In genomic region chr6:31617010-31617409, GRCh38 we compare ENCODE assay signal across 1 cellular context.
TF ChIP-seq lines count a peak whose summit lies in the region.

No MANE protein-coding gene starts in this region.

TF ChIP-seq in GM12878, 131 proteins besides CTCF, POLR2A, EP300 and RAD21:
- TF ChIP-seq TCF12 (IDR thresholded peaks at IDR 0.05; ENCODE audit: low read depth, low read length), result 0 out of 2 replicates have a peak, but pooled peaks have one; percentile 13
- TF ChIP-seq IKZF1 (conservative IDR thresholded peaks at IDR 0.05), result peak; percentile 28; the same call in 1 of the 2 replicates
- no peak for TF ChIP-seq CHD4 (IDR thresholded peaks at IDR 0.05)
- peak; percentile 74 for TF ChIP-seq RUNX3 (IDR thresholded peaks at IDR 0.05; ENCODE audit: low read length)
- peak; percentile 14 for TF ChIP-seq PBX3 (IDR thresholded peaks at IDR 0.05; ENCODE audit: insufficient replicate concordance, low read depth, low read length)
- TF ChIP-seq ZNF687 (IDR thresholded peaks at IDR 0.05), result no peak
- no peak for TF ChIP-seq NR2C1 (IDR thresholded peaks at IDR 0.05)
- no peak for TF ChIP-seq SREBF2 (IDR thresholded peaks at IDR 0.05; ENCODE audit: low read length)
- TF ChIP-seq NR2F1 (conservative IDR thresholded peaks at IDR 0.05), result no peak
- TF ChIP-seq HDGF (IDR thresholded peaks at IDR 0.05), result no peak
- TF ChIP-seq LARP7 (IDR thresholded peaks at IDR 0.05), result no peak
- no peak for TF ChIP-seq KAT2A (conservative IDR thresholded peaks at IDR 0.05; ENCODE audit: control insufficient read depth, low read depth, low read length)
- peak; percentile 39; the same call in 1 of the 2 replicates for TF ChIP-seq RELB (IDR thresholded peaks at IDR 0.05; ENCODE audit: low read depth)
- TF ChIP-seq ZBED1 (IDR thresholded peaks at IDR 0.05; ENCODE audit: borderline replicate concordance), result no peak
- 0 out of 4 replicates have a peak, but pooled peaks of 1 of the 2 experiments have one; percentile 17 for TF ChIP-seq IKZF2 (IDR thresholded peaks at IDR 0.05)
- TF ChIP-seq BMI1 (IDR thresholded peaks at IDR 0.05; ENCODE audit: borderline replicate concordance), result no peak
- no peak for TF ChIP-seq SPI1 (IDR thresholded peaks at IDR 0.05; ENCODE audit: borderline replicate concordance, insufficient read depth, low read depth, low read length)
- TF ChIP-seq EED (IDR thresholded peaks at IDR 0.05; ENCODE audit: low read depth), result 0 out of 2 replicates have a peak, but pooled peaks have one; percentile 25
- no peak for TF ChIP-seq RELA (IDR thresholded peaks at IDR 0.05; ENCODE audit: borderline replicate concordance, partially characterized antibody)
- TF ChIP-seq HDAC2 (IDR thresholded peaks at IDR 0.05), result no peak
- TF ChIP-seq ZNF592 (IDR thresholded peaks at IDR 0.05), result no peak
- TF ChIP-seq CBX3 (IDR thresholded peaks at IDR 0.05; ENCODE audit: borderline replicate concordance, low read depth), result no peak
- TF ChIP-seq BCL3 (IDR thresholded peaks at IDR 0.05; ENCODE audit: borderline replicate concordance, insufficient read depth, low read depth, low read length, poor library complexity, severe bottlenecking), result no peak
- TF ChIP-seq BACH1 (IDR thresholded peaks at IDR 0.05; ENCODE audit: borderline replicate concordance), result no peak
- no peak for TF ChIP-seq ZBTB11 (CRISPR knock-in tag; IDR thresholded peaks at IDR 0.05)
